26 cellular contexts compared by ENCODE assay signal in genomic region chr14:28272270-28272669, GRCh38.
"Had no signal": no experiment of that assay in that cellular context is flagged by ENCODE, and none has a peak within 500 bp of the region (broad histone marks: within the 10 kb centered on the region; RNA-seq: fewer than 3 reads in every experiment).

No MANE protein-coding gene starts in this region.

- FAIRE-seq: urothelium cell line had no signal

- H3K27ac ChIP-seq: stomach, suprapubic skin, testis, thoracic aorta, thyroid gland, tibial artery, tibial nerve, transverse colon, upper lobe of left lung, upper lobe of right lung, vagina had no signal

- H3K9me3 ChIP-seq: suprapubic skin, testis, thoracic aorta, thyroid gland, tibial artery, tibial nerve, transverse colon, upper lobe of left lung, upper lobe of right lung, vagina had no signal

- H3K27me3 ChIP-seq: stomach, suprapubic skin, testis, thyroid gland, tibial artery, tibial nerve, transverse colon, upper lobe of left lung, upper lobe of right lung, vagina had no signal

- H3K36me3 ChIP-seq: stomach, suprapubic skin, thoracic aorta, thyroid gland, tibial artery, tibial nerve, transverse colon, upper lobe of left lung, upper lobe of right lung, vagina had no signal

- H3K4me3 ChIP-seq: stomach, suprapubic skin, testis, thoracic aorta, thyroid gland, tibial artery, tibial nerve, transverse colon, upper lobe of left lung, upper lobe of right lung, vagina had no signal

- ATAC-seq: stimulated activated effector memory CD8-positive, alpha-beta T cell treated with anti-CD3 and anti-CD28 coated beads, Interleukin-12 subunit alpha, Interleukin-12 subunit beta, amount 100 ng/mL, for 72 hours; stimulated activated memory B cell treated with anti-CD40 and anti-IgM and Interleukin-4, amounts not matched to agents 10 μg/mL and 1 μg/mL and 100 μg/mL, for 72 hours; stimulated activated naive B cell treated with anti-CD40 and anti-IgM and Interleukin-4, amounts not matched to agents 10 μg/mL and 1 μg/mL and 100 μg/mL, for 72 hours; stimulated activated naive CD8-positive, alpha-beta T cell treated with anti-CD3 and anti-CD28 coated beads, Interleukin-15, amount 100 ng/mL, for 72 hours; stimulated activated naive CD8-positive, alpha-beta T cell treated with anti-CD3 and anti-CD28 coated beads, Interleukin-15, Interleukin-2, amounts not matched to agents 100 U/mL and 50 U/mL, for 24 hours; upper lobe of right lung had no signal

- H3K4me1 ChIP-seq: stomach, suprapubic skin, testis, thyroid gland, tibial artery, tibial nerve, transverse colon, upper lobe of left lung, upper lobe of right lung, vagina had no signal

- DNase-seq: stimulated activated CD4-positive, alpha-beta T cell treated with anti-CD3 and anti-CD28 coated beads, Interleukin-2, amount 100 ng/mL, for 48 hours; stimulated activated CD4-positive, alpha-beta T cell treated with anti-CD3 and anti-CD28 coated beads, Interleukin-4, amount 100 ng/mL, for 1 hour; stimulated activated CD4-positive, alpha-beta T cell treated with anti-CD3 and anti-CD28 coated beads, Interleukin-4, amount 100 ng/mL, for 24 hours; stimulated activated CD4-positive, alpha-beta T cell treated with anti-CD3 and anti-CD28 coated beads, Interleukin-4, amount 100 ng/mL, for 4 hours; stimulated activated CD8-positive, alpha-beta memory T cell treated with anti-CD3 and anti-CD28 coated beads, Interleukin-4, amount 100 ng/mL, for 48 hours; stimulated activated naive B cell treated with anti-CD40 and anti-IgM and Interleukin-4, amounts not matched to agents 10 μg/mL and 1 μg/mL and 100 μg/mL, for 72 hours; stimulated activated naive CD4-positive, alpha-beta T cell; stimulated activated naive CD4-positive, alpha-beta T cell treated with Interleukin-2 at 50 U/mL for 16 hours; stimulated activated naive CD8-positive, alpha-beta T cell treated with anti-CD3 and anti-CD28 coated beads, Interleukin-15, amount 100 ng/mL, for 72 hours; stimulated activated naive CD8-positive, alpha-beta T cell treated with anti-CD3 and anti-CD28 coated beads, Interleukin-15, Interleukin-2, amounts not matched to agents 100 U/mL and 50 U/mL, for 24 hours; stomach; substantia nigra; testis; thyroid gland; tibial artery; transverse colon; trophoblast cell; upper lobe of right lung had no signal
